ENCODE assay signal across 1 cellular context in the genomic region with DNA sequence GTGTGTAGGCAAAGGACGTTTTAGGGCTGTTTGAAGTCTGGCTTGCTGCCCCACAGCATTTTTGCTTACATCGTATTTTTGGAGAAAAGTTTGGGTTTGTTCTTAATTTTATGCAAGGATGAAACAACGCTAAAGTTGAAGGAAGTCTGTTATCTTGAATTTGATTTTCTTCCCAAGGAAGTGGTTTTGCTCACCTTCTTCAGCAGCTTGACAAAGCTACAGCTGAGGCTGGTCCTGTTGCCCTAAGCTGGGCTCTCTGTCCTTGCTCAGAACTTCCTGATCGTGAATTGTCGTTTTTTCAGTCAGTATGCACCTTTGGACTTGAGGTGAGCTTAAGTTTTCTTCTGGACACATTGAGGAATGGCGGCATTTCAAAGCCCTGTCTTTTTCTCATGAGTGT.
TF ChIP-seq lines count a peak whose summit lies in the region.

No MANE protein-coding gene starts in this region.

TF ChIP-seq in GM23338, 12 proteins besides CTCF, POLR2A, EP300 and RAD21 (continued from another document):
- TF ChIP-seq, protein P1, sequence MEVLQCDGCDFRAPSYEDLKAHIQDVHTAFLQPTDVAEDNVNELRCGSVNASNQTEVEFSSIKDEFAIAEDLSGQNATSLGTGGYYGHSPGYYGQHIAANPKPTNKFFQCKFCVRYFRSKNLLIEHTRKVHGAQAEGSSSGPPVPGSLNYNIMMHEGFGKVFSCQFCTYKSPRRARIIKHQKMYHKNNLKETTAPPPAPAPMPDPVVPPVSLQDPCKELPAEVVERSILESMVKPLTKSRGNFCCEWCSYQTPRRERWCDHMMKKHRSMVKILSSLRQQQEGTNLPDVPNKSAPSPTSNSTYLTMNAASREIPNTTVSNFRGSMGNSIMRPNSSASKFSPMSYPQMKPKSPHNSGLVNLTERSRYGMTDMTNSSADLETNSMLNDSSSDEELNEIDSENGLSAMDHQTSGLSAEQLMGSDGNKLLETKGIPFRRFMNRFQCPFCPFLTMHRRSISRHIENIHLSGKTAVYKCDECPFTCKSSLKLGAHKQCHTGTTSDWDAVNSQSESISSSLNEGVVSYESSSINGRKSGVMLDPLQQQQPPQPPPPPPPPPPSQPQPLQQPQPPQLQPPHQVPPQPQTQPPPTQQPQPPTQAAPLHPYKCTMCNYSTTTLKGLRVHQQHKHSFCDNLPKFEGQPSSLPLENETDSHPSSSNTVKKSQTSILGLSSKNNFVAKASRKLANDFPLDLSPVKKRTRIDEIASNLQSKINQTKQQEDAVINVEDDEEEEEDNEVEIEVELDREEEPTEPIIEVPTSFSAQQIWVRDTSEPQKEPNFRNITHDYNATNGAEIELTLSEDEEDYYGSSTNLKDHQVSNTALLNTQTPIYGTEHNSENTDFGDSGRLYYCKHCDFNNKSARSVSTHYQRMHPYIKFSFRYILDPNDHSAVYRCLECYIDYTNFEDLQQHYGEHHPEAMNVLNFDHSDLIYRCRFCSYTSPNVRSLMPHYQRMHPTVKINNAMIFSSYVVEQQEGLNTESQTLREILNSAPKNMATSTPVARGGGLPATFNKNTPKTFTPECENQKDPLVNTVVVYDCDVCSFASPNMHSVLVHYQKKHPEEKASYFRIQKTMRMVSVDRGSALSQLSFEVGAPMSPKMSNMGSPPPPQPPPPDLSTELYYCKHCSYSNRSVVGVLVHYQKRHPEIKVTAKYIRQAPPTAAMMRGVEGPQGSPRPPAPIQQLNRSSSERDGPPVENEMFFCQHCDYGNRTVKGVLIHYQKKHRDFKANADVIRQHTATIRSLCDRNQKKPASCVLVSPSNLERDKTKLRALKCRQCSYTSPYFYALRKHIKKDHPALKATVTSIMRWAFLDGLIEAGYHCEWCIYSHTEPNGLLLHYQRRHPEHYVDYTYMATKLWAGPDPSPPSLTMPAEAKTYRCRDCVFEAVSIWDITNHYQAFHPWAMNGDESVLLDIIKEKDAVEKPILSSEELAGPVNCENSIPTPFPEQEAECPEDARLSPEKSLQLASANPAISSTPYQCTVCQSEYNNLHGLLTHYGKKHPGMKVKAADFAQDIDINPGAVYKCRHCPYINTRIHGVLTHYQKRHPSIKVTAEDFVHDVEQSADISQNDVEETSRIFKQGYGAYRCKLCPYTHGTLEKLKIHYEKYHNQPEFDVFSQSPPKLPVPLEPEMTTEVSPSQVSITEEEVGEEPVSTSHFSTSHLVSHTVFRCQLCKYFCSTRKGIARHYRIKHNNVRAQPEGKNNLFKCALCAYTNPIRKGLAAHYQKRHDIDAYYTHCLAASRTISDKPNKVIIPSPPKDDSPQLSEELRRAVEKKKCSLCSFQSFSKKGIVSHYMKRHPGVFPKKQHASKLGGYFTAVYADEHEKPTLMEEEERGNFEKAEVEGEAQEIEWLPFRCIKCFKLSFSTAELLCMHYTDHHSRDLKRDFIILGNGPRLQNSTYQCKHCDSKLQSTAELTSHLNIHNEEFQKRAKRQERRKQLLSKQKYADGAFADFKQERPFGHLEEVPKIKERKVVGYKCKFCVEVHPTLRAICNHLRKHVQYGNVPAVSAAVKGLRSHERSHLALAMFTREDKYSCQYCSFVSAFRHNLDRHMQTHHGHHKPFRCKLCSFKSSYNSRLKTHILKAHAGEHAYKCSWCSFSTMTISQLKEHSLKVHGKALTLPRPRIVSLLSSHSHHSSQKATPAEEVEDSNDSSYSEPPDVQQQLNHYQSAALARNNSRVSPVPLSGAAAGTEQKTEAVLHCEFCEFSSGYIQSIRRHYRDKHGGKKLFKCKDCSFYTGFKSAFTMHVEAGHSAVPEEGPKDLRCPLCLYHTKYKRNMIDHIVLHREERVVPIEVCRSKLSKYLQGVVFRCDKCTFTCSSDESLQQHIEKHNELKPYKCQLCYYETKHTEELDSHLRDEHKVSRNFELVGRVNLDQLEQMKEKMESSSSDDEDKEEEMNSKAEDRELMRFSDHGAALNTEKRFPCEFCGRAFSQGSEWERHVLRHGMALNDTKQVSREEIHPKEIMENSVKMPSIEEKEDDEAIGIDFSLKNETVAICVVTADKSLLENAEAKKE (CRISPR knock-in tag; IDR thresholded peaks at IDR 0.05), result no peak
- TF ChIP-seq POLR2AphosphoS5 (IDR thresholded peaks at IDR 0.05; ENCODE audit: low read depth) (no peak), ZNF331 (CRISPR knock-in tag; IDR thresholded peaks at IDR 0.05; ENCODE audit: low read depth) (no peak)
- TF ChIP-seq, protein P2, sequence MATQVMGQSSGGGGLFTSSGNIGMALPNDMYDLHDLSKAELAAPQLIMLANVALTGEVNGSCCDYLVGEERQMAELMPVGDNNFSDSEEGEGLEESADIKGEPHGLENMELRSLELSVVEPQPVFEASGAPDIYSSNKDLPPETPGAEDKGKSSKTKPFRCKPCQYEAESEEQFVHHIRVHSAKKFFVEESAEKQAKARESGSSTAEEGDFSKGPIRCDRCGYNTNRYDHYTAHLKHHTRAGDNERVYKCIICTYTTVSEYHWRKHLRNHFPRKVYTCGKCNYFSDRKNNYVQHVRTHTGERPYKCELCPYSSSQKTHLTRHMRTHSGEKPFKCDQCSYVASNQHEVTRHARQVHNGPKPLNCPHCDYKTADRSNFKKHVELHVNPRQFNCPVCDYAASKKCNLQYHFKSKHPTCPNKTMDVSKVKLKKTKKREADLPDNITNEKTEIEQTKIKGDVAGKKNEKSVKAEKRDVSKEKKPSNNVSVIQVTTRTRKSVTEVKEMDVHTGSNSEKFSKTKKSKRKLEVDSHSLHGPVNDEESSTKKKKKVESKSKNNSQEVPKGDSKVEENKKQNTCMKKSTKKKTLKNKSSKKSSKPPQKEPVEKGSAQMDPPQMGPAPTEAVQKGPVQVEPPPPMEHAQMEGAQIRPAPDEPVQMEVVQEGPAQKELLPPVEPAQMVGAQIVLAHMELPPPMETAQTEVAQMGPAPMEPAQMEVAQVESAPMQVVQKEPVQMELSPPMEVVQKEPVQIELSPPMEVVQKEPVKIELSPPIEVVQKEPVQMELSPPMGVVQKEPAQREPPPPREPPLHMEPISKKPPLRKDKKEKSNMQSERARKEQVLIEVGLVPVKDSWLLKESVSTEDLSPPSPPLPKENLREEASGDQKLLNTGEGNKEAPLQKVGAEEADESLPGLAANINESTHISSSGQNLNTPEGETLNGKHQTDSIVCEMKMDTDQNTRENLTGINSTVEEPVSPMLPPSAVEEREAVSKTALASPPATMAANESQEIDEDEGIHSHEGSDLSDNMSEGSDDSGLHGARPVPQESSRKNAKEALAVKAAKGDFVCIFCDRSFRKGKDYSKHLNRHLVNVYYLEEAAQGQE (IDR thresholded peaks at IDR 0.05; ENCODE audit: unreplicated experiment), result no peak
